Comparison of ENCODE assay signal across 7 cellular contexts in genomic region chr11:83241291-83241946, GRCh38. TPM values are rescaled to one million over a fixed set of nuclear protein-coding genes. Genes with fewer than 3 reads are reported as not detected.
DNase-seq lines count a peak whose midpoint lies in the region; ATAC-seq and TF ChIP-seq lines count a peak whose summit lies in the region.

No MANE protein-coding gene starts in this region.

- H2BK20ac ChIP-seq in IMR-90 (ENCODE audit: low read depth, low read length) = no peak overlapping the region

- H4K20me1 ChIP-seq in DOHH2 (ENCODE audit: control insufficient read depth, insufficient read depth, low read depth, low read length) = no peaks in the 10 kb centered on the region
- no peaks in the 10 kb centered on the region for H4K20me1 ChIP-seq in IMR-90 (ENCODE audit: insufficient read depth, low read length)
- H4K20me1 ChIP-seq in osteoblast (ENCODE audit: insufficient read depth, low read length) = no peaks in the 10 kb centered on the region

- H3K9me1 ChIP-seq in IMR-90 (ENCODE audit: insufficient read depth, low read length) = no peaks in the 10 kb centered on the region

- H3K56ac ChIP-seq in IMR-90 (ENCODE audit: extremely low read depth, insufficient read depth, low read length) = no peak overlapping the region

- dilution Hi-C loops in IMR-90 (cut with HindIII; ENCODE audit: low sequenced_read_pairs, unreplicated experiment) = no loop called here

- H3K9ac ChIP-seq in IMR-90 (ENCODE audit: low read depth, low read length) = no peak overlapping the region

- DNase-seq in IMR-90 (peak; percentile 77), fibroblast of gingiva (ENCODE audit: low read depth) (peak; percentile 27), osteoblast (ENCODE audit: insufficient read length, low spot score, missing footprints) (peak; percentile 45)

- H3K9me3 ChIP-seq in DOHH2 (ENCODE audit: control insufficient read depth, insufficient read depth, low read length) = no peaks in the 10 kb centered on the region
- H3K9me3 ChIP-seq in IMR-90 (ENCODE audit: control insufficient read depth, insufficient read depth, low read length) = no peaks in the 10 kb centered on the region
- no peaks in the 10 kb centered on the region for H3K9me3 ChIP-seq in osteoblast (ENCODE audit: low read depth, low read length)

- no peak overlapping the region for H4K91ac ChIP-seq in IMR-90 (ENCODE audit: insufficient read depth, low read depth, low read length)

- TF ChIP-seq CTCF in DOHH2 (IDR thresholded peaks at IDR 0.05; ENCODE audit: low read depth, low read length, poor library complexity, severe bottlenecking) = peak; percentile 73
- peak; percentile 66 for TF ChIP-seq CTCF in IMR-90 (conservative IDR thresholded peaks at IDR 0.05; ENCODE audit: low read depth, low read length)
- TF ChIP-seq CTCF in osteoblast (IDR thresholded peaks at IDR 0.05; ENCODE audit: extremely low read depth, low read depth, low read length) = peak; percentile 79

- H3K14ac ChIP-seq in IMR-90 (replicated peaks; ENCODE audit: low read depth, low read length) = no peak overlapping the region

- ATAC-seq in GM19452 (IDR thresholded peaks at IDR 0.05; ENCODE audit: unreplicated experiment) = peak; percentile 76
- ATAC-seq in IMR-90 (ENCODE audit: low read depth) = peak; percentile 95
- ATAC-seq in SK-N-SH treated with all-trans-retinoic acid at 6 μM for 48 hours = peak; percentile 98
- no peak for ATAC-seq in HG02763 (IDR thresholded peaks at IDR 0.05; ENCODE audit: unreplicated experiment)

- no peak overlapping the region for H2BK120ac ChIP-seq in IMR-90 (ENCODE audit: low read depth, low read length)

- H3K4me3 ChIP-seq in DOHH2 (ENCODE audit: low read length) = no peak overlapping the region
- no peak overlapping the region for H3K4me3 ChIP-seq in IMR-90 (ENCODE audit: insufficient read depth, low read depth, low read length)
- no peak overlapping the region for H3K4me3 ChIP-seq in osteoblast (ENCODE audit: insufficient read depth, low read length)

- peak overlapping the region; percentile 58 for H2AFZ ChIP-seq in IMR-90 (replicated peaks; ENCODE audit: low read length, poor library complexity)
- H2AFZ ChIP-seq in osteoblast (ENCODE audit: low read length) = no peak overlapping the region

- no peak overlapping the region for H3K23ac ChIP-seq in IMR-90 (ENCODE audit: low read depth, low read length)

- H3K27ac ChIP-seq in DOHH2 (ENCODE audit: low read depth, low read length) = no peak overlapping the region
- H3K27ac ChIP-seq in IMR-90 (ENCODE audit: insufficient read depth, low read length) = no peak overlapping the region
- H3K27ac ChIP-seq in osteoblast (ENCODE audit: low read depth, low read length) = no peak overlapping the region

- H2AK5ac ChIP-seq in IMR-90 (ENCODE audit: low read depth, low read length) = no peak overlapping the region

- H3K18ac ChIP-seq in IMR-90 (ENCODE audit: low read depth, low read length) = no peak overlapping the region

- TF ChIP-seq RAD21 in IMR-90 (IDR thresholded peaks at IDR 0.05; ENCODE audit: low read length) = peak; percentile 50

- H2BK5ac ChIP-seq in IMR-90 (ENCODE audit: low read depth, low read length, poor library complexity, severe bottlenecking) = no peak overlapping the region

- no peak overlapping the region for H4K5ac ChIP-seq in IMR-90 (ENCODE audit: low read depth, low read length)

- no peak overlapping the region for H4K8ac ChIP-seq in IMR-90 (ENCODE audit: low read depth in 2 of 2, low read length in 2 of 2)

- no peak overlapping the region for H3K4ac ChIP-seq in IMR-90 (ENCODE audit: low read depth, low read length)

- TF ChIP-seq POLR2A in IMR-90 (IDR thresholded peaks at IDR 0.05; ENCODE audit: low read depth, low read length) = no peak

- WGBS in IMR-90 (ENCODE audit: extremely low coverage in 2 of 2, insufficient read length in 1 of 2), 2 experiments = 17% methylated on average over 1 of the region's 5 CpGs; no CpG with 5 or more reads in 1 of the 2 experiments

- H2BK15ac ChIP-seq in IMR-90 (ENCODE audit: low read depth, low read length) = no peak overlapping the region

- no peaks in the 10 kb centered on the region for H3K9me2 ChIP-seq in DOHH2 (replicated peaks; ENCODE audit: control insufficient read depth, low read length)

- H2AK9ac ChIP-seq in IMR-90 (replicated peaks; ENCODE audit: low read depth, low read length, poor library complexity) = no peak overlapping the region

- H3K36me3 ChIP-seq in DOHH2 (ENCODE audit: control insufficient read depth, low read length) = no peaks in the 10 kb centered on the region
- no peaks in the 10 kb centered on the region for H3K36me3 ChIP-seq in IMR-90 (ENCODE audit: control insufficient read depth, insufficient read depth, low read length)
- H3K36me3 ChIP-seq in osteoblast (ENCODE audit: insufficient read depth, low read length) = no peaks in the 10 kb centered on the region

- H3K27me3 ChIP-seq in DOHH2 (ENCODE audit: control insufficient read depth, low read length) (no peaks in the 10 kb centered on the region), IMR-90 (ENCODE audit: control insufficient read depth, insufficient read depth, low read length) (no peaks in the 10 kb centered on the region), osteoblast (ENCODE audit: insufficient read depth, low read length) (no peaks in the 10 kb centered on the region)

- H3K4me2 ChIP-seq in DOHH2 (ENCODE audit: low read length) = no peak overlapping the region
- H3K4me2 ChIP-seq in IMR-90 (ENCODE audit: low read depth, low read length) = no peak overlapping the region
- H3K4me2 ChIP-seq in osteoblast (ENCODE audit: insufficient read depth, low read length) = no peak overlapping the region

- intact Hi-C loops in IMR-90 (cut with micrococcal nuclease) = no loop called here

- no peaks in the 10 kb centered on the region for H3K79me2 ChIP-seq in DOHH2 (ENCODE audit: control insufficient read depth, low read length)
- H3K79me2 ChIP-seq in osteoblast (ENCODE audit: insufficient read depth, low read length) = no peaks in the 10 kb centered on the region

- BruUV-seq in IMR-90 (replicated peaks; lab: Mats Ljungman, UMichigan) = no TSS peak

- CTCF ChIA-PET in IMR-90 (lab: Yijun Ruan, JAX) = no interaction called here

- H3K79me1 ChIP-seq in IMR-90 (ENCODE audit: low read depth in 1 of 2, low read length in 2 of 2) = no peaks in the 10 kb centered on the region

- POLR2A ChIA-PET in IMR-90 (lab: Charles Lee; ENCODE audit: unreplicated experiment) = no interaction called here

- in situ Hi-C loops in IMR-90 (cut with MboI; ENCODE audit: low sequenced_read_pairs) = no loop called here

- H3F3A ChIP-seq in DOHH2 (ENCODE audit: control insufficient read depth, insufficient read depth) = no peaks in the 10 kb centered on the region

- no peaks in the 10 kb centered on the region for H3K4me1 ChIP-seq in DOHH2 (ENCODE audit: control insufficient read depth, low read length)
- 0 out of 2 replicates have a peak, but pooled peaks cover 1% of the 10 kb centered on the region for H3K4me1 ChIP-seq in IMR-90 (ENCODE audit: control insufficient read depth, insufficient read depth, low read length)
- no peaks in the 10 kb centered on the region for H3K4me1 ChIP-seq in osteoblast (ENCODE audit: insufficient read depth, low read length)

TF ChIP-seq in IMR-90, 13 proteins besides CTCF, POLR2A, EP300 and RAD21 (continues in another document):
- TF ChIP-seq CHD1 (IDR thresholded peaks at IDR 0.05; ENCODE audit: low read depth, low read length) (no peak), ELK1 (IDR thresholded peaks at IDR 0.05; ENCODE audit: borderline replicate concordance, low read depth, low read length) (no peak), RFX5 (IDR thresholded peaks at IDR 0.05; ENCODE audit: low read depth, low read length) (no peak), SMC3 (IDR thresholded peaks at IDR 0.05; ENCODE audit: low read depth, low read length) (peak; percentile 69), CEBPB (IDR thresholded peaks at IDR 0.05; ENCODE audit: low read depth, low read length) (no peak), FOS (IDR thresholded peaks at IDR 0.05; ENCODE audit: low read depth, low read length) (peak; percentile 63)

TF ChIP-seq in SK-N-SH treated with all-trans-retinoic acid at 6 μM for 48 hours, 23 proteins besides CTCF, POLR2A, EP300 and RAD21:
- TF ChIP-seq CSDC2 (CRISPR knock-in tag; IDR thresholded peaks at IDR 0.05) (no peak), ISL1 (CRISPR knock-in tag; IDR thresholded peaks at IDR 0.05) (peak; percentile 7; the same call in 1 of the 2 replicates)

RNA-seq across cellular contexts. Expression of gene CCDC90B, which starts 44.7 kb away (rescaled TPM):
- total RNA-seq in IMR-90 (2012; rRNA removed) = 43.7 and 63.0 TPM in 2 replicates
- 32.3 and 35.8 TPM in 2 replicates for polyA plus RNA-seq in IMR-90 (2012; rRNA removed)
- 13.2 and 14.2 TPM in 2 replicates for polyA plus RNA-seq in IMR-90 (2012; cell fraction: cytosol; rRNA removed)
- polyA plus RNA-seq in IMR-90 (2012; cell fraction: nucleus; rRNA removed; ENCODE audit: low replicate concordance) = 6.5 and 13.2 TPM in 2 replicates
- 60.8 and 63.6 TPM in 2 replicates for total RNA-seq in osteoblast

RNA-seq across cellular contexts. Expression of gene ANKRD42, which starts 47.9 kb away (rescaled TPM):
- 5.6 and 6.9 TPM in 2 replicates for total RNA-seq in IMR-90 (2012; rRNA removed)
- 4.2 and 5.2 TPM in 2 replicates for polyA plus RNA-seq in IMR-90 (2012; rRNA removed)
- polyA plus RNA-seq in IMR-90 (2012; cell fraction: cytosol; rRNA removed) = 2.9 and 3.5 TPM in 2 replicates
- polyA plus RNA-seq in IMR-90 (2012; cell fraction: nucleus; rRNA removed; ENCODE audit: low replicate concordance) = 3.1 and 7.1 TPM in 2 replicates
- total RNA-seq in osteoblast = 10.3 and 10.5 TPM in 2 replicates

Comparison
In these comparisons a context has a peak if more than half of its experiments do, and no peak if none do; other contexts are left out.
1. DNase-seq: peak in every context shown above with its lines; median percentile 77 in IMR-90; 45 in osteoblast; 27 in fibroblast of gingiva.